ENCODE assay signal across 22 cellular contexts in the genomic region with DNA sequence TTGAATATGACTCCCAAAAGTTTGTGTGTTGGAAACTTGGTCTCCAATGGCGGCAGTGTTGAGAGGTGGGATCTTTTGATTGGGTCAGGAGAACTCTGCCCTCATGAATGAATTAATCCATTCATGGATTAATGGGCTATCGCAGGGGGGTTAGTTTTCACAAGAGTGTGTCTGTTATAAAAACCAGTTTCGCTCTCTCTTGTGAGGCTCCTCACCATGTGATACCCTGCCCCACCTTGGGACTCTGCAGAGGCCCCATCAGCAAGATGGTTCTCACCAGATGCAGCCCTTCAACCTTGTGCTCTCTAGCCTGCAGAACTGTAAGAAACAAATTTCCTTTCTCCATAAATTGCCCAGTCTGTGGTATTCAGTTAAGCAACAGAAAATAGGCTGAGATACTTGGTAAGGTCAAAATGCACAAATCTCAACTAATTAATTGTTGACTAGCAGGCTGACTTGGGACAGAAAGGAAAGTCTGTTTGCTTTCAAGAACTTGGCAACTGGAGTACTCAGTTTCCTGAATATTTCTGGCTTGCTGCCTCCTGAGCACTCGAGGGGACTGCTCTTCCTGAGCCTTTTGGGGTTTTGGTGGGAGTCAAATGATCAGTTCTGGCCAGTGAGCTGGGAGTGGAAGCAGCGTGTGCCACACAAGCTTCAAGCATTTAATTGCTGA. TPM values are rescaled to one million over a fixed set of nuclear protein-coding genes. Genes with fewer than 3 reads are reported as not detected.
DNase-seq lines count a peak whose midpoint lies in the region; ATAC-seq and TF ChIP-seq lines count a peak whose summit lies in the region.
"Had no signal": no experiment of that assay in that cellular context is flagged by ENCODE, and none has a peak within 500 bp of the region (broad histone marks: within the 10 kb centered on the region; RNA-seq: fewer than 3 reads in every experiment).

No MANE protein-coding gene starts in this region.

- H3K4me1 Mint-ChIP-seq in nephron = peaks cover 27% of the 10 kb centered on the region
- H3K4me1 Mint-ChIP-seq in activated CD8-positive, alpha-beta memory T cell treated with anti-CD3 and anti-CD28 coated beads, Interleukin-2, amount 10 ng/mL, durations not matched to agents 7 days and 5 days = peaks cover 9% of the 10 kb centered on the region

- no peaks in the 10 kb centered on the region for H3K36me3 Mint-ChIP-seq in nephron (ENCODE audit: low read depth)
- no peaks in the 10 kb centered on the region for H3K36me3 Mint-ChIP-seq in activated CD8-positive, alpha-beta memory T cell treated with anti-CD3 and anti-CD28 coated beads, Interleukin-2, amount 10 ng/mL, durations not matched to agents 7 days and 5 days

- CTCF ChIA-PET in activated CD8-positive, alpha-beta memory T cell treated with anti-CD3 and anti-CD28 coated beads, Interleukin-2, amount 10 ng/mL, durations not matched to agents 7 days and 5 days (lab: Charles Lee) = interaction anchor here (0.9 kb wide), 1 partner anchor 28 kb away, joined by 3 read pairs; no protein-coding TSS in a partner anchor

- TF ChIP-seq CTCF in nephron (IDR thresholded peaks at IDR 0.05; ENCODE audit: unreplicated experiment in 3 of 3) = no peak

- H3K27ac Mint-ChIP-seq in nephron = peak overlapping the region; percentile 76 to 90 (median 82)
- H3K27ac Mint-ChIP-seq in activated CD8-positive, alpha-beta memory T cell treated with anti-CD3 and anti-CD28 coated beads, Interleukin-2, amount 10 ng/mL, durations not matched to agents 7 days and 5 days = no peak overlapping the region

- peak; percentile 15 for ATAC-seq in Right ventricle myocardium superior (ENCODE audit: poor library complexity)
- no peak for ATAC-seq in Right ventricle myocardium inferior
- no peak for ATAC-seq in activated CD8-positive, alpha-beta memory T cell treated with anti-CD3 and anti-CD28 coated beads, Interleukin-2, amount 10 ng/mL, durations not matched to agents 7 days and 5 days
- ATAC-seq in HG03521 (IDR thresholded peaks at IDR 0.05; ENCODE audit: unreplicated experiment) = no peak
- ATAC-seq in HG02642 (IDR thresholded peaks at IDR 0.05; ENCODE audit: poor library complexity, unreplicated experiment) = no peak
- ATAC-seq: GM12878 had no signal

- DNase-seq in Right ventricle myocardium superior = no peak
- DNase-seq in Right ventricle myocardium inferior (ENCODE audit: missing footprints) = no peak
- peak; percentile 14 for DNase-seq in D341Med (ENCODE audit: low spot score)
- DNase-seq in epidermal melanocyte (ENCODE audit: insufficient read length, low spot score) = peak; percentile 55
- DNase-seq in activated CD8-positive, alpha-beta memory T cell treated with anti-CD3 and anti-CD28 coated beads, Interleukin-2, amount 10 ng/mL, durations not matched to agents 7 days and 5 days = no peak
- DNase-seq: AML-193, DMS79 treated with DMSO at 0.1 percent for 48 hours, H7, Kasumi-1, MG63, NCI-H1417, NCI-H187, NCI-H2227 treated with DMSO at 0.1 percent for 48 hours, NCI-H510A, Peyer's patch had no signal

- H3K27me3 Mint-ChIP-seq in nephron (ENCODE audit: low read depth) = peaks cover 5% of the 10 kb centered on the region
- H3K27me3 Mint-ChIP-seq in activated CD8-positive, alpha-beta memory T cell treated with anti-CD3 and anti-CD28 coated beads, Interleukin-2, amount 10 ng/mL, durations not matched to agents 7 days and 5 days = peaks cover 3% of the 10 kb centered on the region

- intact Hi-C loops in Right ventricle myocardium superior (cut with DNase I) (no loop called here), Right ventricle myocardium inferior (cut with DNase I) (no loop called here)

- peak overlapping the region in 1 of 3 experiments; percentile 19 for H3K4me3 Mint-ChIP-seq in nephron
- H3K4me3 Mint-ChIP-seq in activated CD8-positive, alpha-beta memory T cell treated with anti-CD3 and anti-CD28 coated beads, Interleukin-2, amount 10 ng/mL, durations not matched to agents 7 days and 5 days = no peak overlapping the region

- H3K9me3 Mint-ChIP-seq in nephron = peaks cover 2% of the 10 kb centered on the region
- H3K9me3 Mint-ChIP-seq in activated CD8-positive, alpha-beta memory T cell treated with anti-CD3 and anti-CD28 coated beads, Interleukin-2, amount 10 ng/mL, durations not matched to agents 7 days and 5 days (ENCODE audit: low read depth) = no peaks in the 10 kb centered on the region

RNA-seq across cellular contexts. Expression of gene CCL17, which starts 13.8 kb away (rescaled TPM):
- total RNA-seq in Right ventricle myocardium superior (not detected), Right ventricle myocardium inferior (not detected)
- total RNA-seq in activated CD8-positive, alpha-beta memory T cell treated with anti-CD3 and anti-CD28 coated beads, Interleukin-2, amount 10 ng/mL, durations not matched to agents 7 days and 5 days = under 1 TPM in 1 of 2 experiments, not detected in 1; 0.59 TPM
- total RNA-seq: H7, OCI-LY7, Peyer's patch, SJSA1 had no signal

RNA-seq across cellular contexts. Expression of gene CX3CL1, which starts 18.5 kb away (rescaled TPM):
- total RNA-seq in Right ventricle myocardium superior (11.6 TPM), Right ventricle myocardium inferior (15.2 TPM)
- not detected for total RNA-seq in activated CD8-positive, alpha-beta memory T cell treated with anti-CD3 and anti-CD28 coated beads, Interleukin-2, amount 10 ng/mL, durations not matched to agents 7 days and 5 days
- total RNA-seq: OCI-LY7 had no signal

RNA-seq across cellular contexts. Expression of gene CCL22, which starts 32.2 kb away (rescaled TPM):
- total RNA-seq in Right ventricle myocardium superior (not detected), Right ventricle myocardium inferior (not detected)
- total RNA-seq in activated CD8-positive, alpha-beta memory T cell treated with anti-CD3 and anti-CD28 coated beads, Interleukin-2, amount 10 ng/mL, durations not matched to agents 7 days and 5 days = 10 to 100 TPM in 1 of 2 experiments, not detected in 1; 10.0 TPM
- total RNA-seq: A172, H7, OCI-LY7, SJSA1 had no signal

RNA-seq across cellular contexts. Expression of gene CIAPIN1, which starts 56.4 kb away (rescaled TPM):
- total RNA-seq in Right ventricle myocardium superior (41.8 TPM), Right ventricle myocardium inferior (43.7 TPM)
- total RNA-seq in activated CD8-positive, alpha-beta memory T cell treated with anti-CD3 and anti-CD28 coated beads, Interleukin-2, amount 10 ng/mL, durations not matched to agents 7 days and 5 days = 10 to 100 TPM; 46.5 to 62.5 TPM

RNA-seq across cellular contexts. Expression of gene COQ9, which starts 56.5 kb away (rescaled TPM):
- total RNA-seq in Right ventricle myocardium superior = 225 TPM
- 215 TPM for total RNA-seq in Right ventricle myocardium inferior
- 10 to 100 TPM; 36.8 to 43.1 TPM for total RNA-seq in activated CD8-positive, alpha-beta memory T cell treated with anti-CD3 and anti-CD28 coated beads, Interleukin-2, amount 10 ng/mL, durations not matched to agents 7 days and 5 days

Comparison
In these comparisons a context has a peak if more than half of its experiments do, and no peak if none do; other contexts are left out.
1. DNase-seq: peak in D341Med (single experiment) and epidermal melanocyte (single experiment); none in Right ventricle myocardium superior (single experiment), Right ventricle myocardium inferior (single experiment) and activated CD8-positive, alpha-beta memory T cell treated with anti-CD3 and anti-CD28 coated beads, Interleukin-2, amount 10 ng/mL, durations not matched to agents 7 days and 5 days (single experiment).
2. RNA of gene CX3CL1, which starts 18.5 kb away (total RNA-seq): 15.2 TPM in Right ventricle myocardium inferior (single experiment) and 11.6 TPM in Right ventricle myocardium superior (single experiment); not detected in activated CD8-positive, alpha-beta memory T cell treated with anti-CD3 and anti-CD28 coated beads, Interleukin-2, amount 10 ng/mL, durations not matched to agents 7 days and 5 days; every median in the first group is over 10 times any median in the second.